Comparison of ENCODE assay signal across 16 cellular contexts in genomic region chr9:124037790-124038189, GRCh38. TPM values are rescaled to one million over a fixed set of nuclear protein-coding genes. Genes with fewer than 3 reads are reported as not detected.
A peak's percentile ranks its signal among the peaks of the same experiment; 100 is the strongest.
DNase-seq lines count a peak whose midpoint lies in the region; ATAC-seq and TF ChIP-seq lines count a peak whose summit lies in the region.
"Had no signal": no experiment of that assay in that cellular context is flagged by ENCODE, and none has a peak within 500 bp of the region (broad histone marks: within the 10 kb centered on the region; RNA-seq: fewer than 3 reads in every experiment).

No MANE protein-coding gene starts in this region.

- H3K27me3 ChIP-seq in H7 (ENCODE audit: control insufficient read depth, insufficient read depth, low read length), result peaks cover 35% of the 10 kb centered on the region
- H3K27me3 ChIP-seq in naive thymus-derived CD4-positive, alpha-beta T cell (ENCODE audit: control insufficient read depth in 2 of 2, insufficient read depth in 2 of 2, low read length in 2 of 2), result peaks cover 0 to 13% of the 10 kb centered on the region in 2 donors

- intact Hi-C loops in naive thymus-derived CD4-positive, alpha-beta T cell (cut with micrococcal nuclease), result no loop called here

- H3K27ac ChIP-seq in naive thymus-derived CD4-positive, alpha-beta T cell (ENCODE audit: low read depth, low read length), result no peak overlapping the region
- H3K27ac ChIP-seq: suprapubic skin had no signal

- CTCF ChIA-PET in naive thymus-derived CD4-positive, alpha-beta T cell (lab: Charles Lee), result no interaction called here

- DNase-seq in AG09309 (ENCODE audit: low read depth) (no peak), H7 (peak; percentile 76), iPS-NIHi7 (ENCODE audit: extremely low spot score) (peak; percentile 29)
- DNase-seq in stimulated activated CD4-positive, alpha-beta T cell treated with anti-CD3 and anti-CD28 coated beads, Interleukin-4, amount 100 ng/mL, for 1 hour, result no peak
- no peak for DNase-seq in activated CD4-positive, alpha-beta T cell treated with anti-CD3 and anti-CD28 coated beads for 4 hours
- no peak for DNase-seq in stimulated activated CD4-positive, alpha-beta T cell treated with anti-CD3 and anti-CD28 coated beads, Interleukin-12 subunit alpha, Interleukin-12 subunit beta, amount 100 ng/mL, for 4 hours
- DNase-seq in naive thymus-derived CD4-positive, alpha-beta T cell, result no peak
- DNase-seq: mucosa of descending colon, NCI-H1105, NCI-H510A, T-helper 1 cell had no signal

- H3K27ac Mint-ChIP-seq in naive thymus-derived CD4-positive, alpha-beta T cell, result no peak overlapping the region

- peaks cover 0 to 4% (median 0%) of the 10 kb centered on the region in 5 donors for H3K36me3 Mint-ChIP-seq in naive thymus-derived CD4-positive, alpha-beta T cell
- H3K36me3 Mint-ChIP-seq: CD14-positive monocyte had no signal

- TF ChIP-seq CTCF in AG09309 (IDR thresholded peaks at IDR 0.05; ENCODE audit: control insufficient read depth, insufficient read depth, low read depth, low read length, missing control alignments), result peak; percentile 35

- H3K36me3 ChIP-seq in H7 (replicated peaks; ENCODE audit: control insufficient read depth, insufficient read depth, low read length), result no peaks in the 10 kb centered on the region
- no peaks in the 10 kb centered on the region for H3K36me3 ChIP-seq in naive thymus-derived CD4-positive, alpha-beta T cell (ENCODE audit: control insufficient read depth in 2 of 3, insufficient read depth in 3 of 3, low read length in 3 of 3)
- H3K36me3 ChIP-seq: suprapubic skin had no signal

- POLR2A ChIA-PET in naive thymus-derived CD4-positive, alpha-beta T cell (lab: Charles Lee), result no interaction called here

- peak; percentile 41 for ATAC-seq in SK-N-SH treated with all-trans-retinoic acid at 6 μM for 48 hours
- ATAC-seq in naive thymus-derived CD4-positive, alpha-beta T cell, result no peak
- ATAC-seq: Panc1 had no signal

- no peaks in the 10 kb centered on the region for H3K9me3 ChIP-seq in naive thymus-derived CD4-positive, alpha-beta T cell (ENCODE audit: control insufficient read depth in 2 of 3, low read length in 3 of 3)
- H3K9me3 ChIP-seq: mucosa of descending colon, suprapubic skin had no signal

- peaks cover 0 to 5% of the 10 kb centered on the region in 2 donors for H3K4me1 ChIP-seq in naive thymus-derived CD4-positive, alpha-beta T cell (ENCODE audit: control insufficient read depth in 2 of 2, insufficient read depth in 2 of 2, low read length in 2 of 2)

- H3K4me3 Mint-ChIP-seq in naive thymus-derived CD4-positive, alpha-beta T cell, result no peak overlapping the region

- H3K27me3 Mint-ChIP-seq in naive thymus-derived CD4-positive, alpha-beta T cell, result peaks cover 63 to 88% (median 74%) of the 10 kb centered on the region in 5 donors

- H3K4me1 Mint-ChIP-seq in naive thymus-derived CD4-positive, alpha-beta T cell, result peaks cover 0 to 21% (median 8%) of the 10 kb centered on the region in 7 donors

- H3K4me3 ChIP-seq in AG09309 (ENCODE audit: control insufficient read depth, low read depth, low read length) (no peak overlapping the region), H7 (ENCODE audit: insufficient read depth, low read depth, low read length) (no peak overlapping the region)
- no peak overlapping the region for H3K4me3 ChIP-seq in naive thymus-derived CD4-positive, alpha-beta T cell (ENCODE audit: low read length)
- H3K4me3 ChIP-seq: mucosa of descending colon, suprapubic skin had no signal

- peaks cover 0 to 6% (median 0%) of the 10 kb centered on the region in 11 donors for H3K9me3 Mint-ChIP-seq in naive thymus-derived CD4-positive, alpha-beta T cell

TF ChIP-seq in SK-N-SH treated with all-trans-retinoic acid at 6 μM for 48 hours, 23 proteins besides CTCF, POLR2A, EP300 and RAD21:
- no peak for TF ChIP-seq ISL1 (CRISPR knock-in tag; IDR thresholded peaks at IDR 0.05)
- TF ChIP-seq PPARA (CRISPR knock-in tag; IDR thresholded peaks at IDR 0.05; ENCODE audit: borderline replicate concordance), result no peak
- TF ChIP-seq TOX (CRISPR knock-in tag; IDR thresholded peaks at IDR 0.05; ENCODE audit: borderline replicate concordance), result no peak
- no peak for TF ChIP-seq ESRRG (CRISPR knock-in tag; IDR thresholded peaks at IDR 0.05)

RNA-seq across cellular contexts. Expression of gene LHX2, which starts 26.2 kb away (rescaled TPM):
- 0.33 and 0.87 TPM in 2 replicates for total RNA-seq in H7 (2014; rRNA removed; shearing (Covaris generic))
- total RNA-seq in naive thymus-derived CD4-positive, alpha-beta T cell, result not detected
- not detected for polyA plus RNA-seq in naive thymus-derived CD4-positive, alpha-beta T cell
- total RNA-seq: endothelial cell of umbilical vein, mucosa of descending colon had no signal
- polyA plus RNA-seq: CD14-positive monocyte, endothelial cell of umbilical vein had no signal

Comparison
In these comparisons a context has a peak if more than half of its experiments do, and no peak if none do; other contexts are left out.
1. DNase-seq: peak in H7 (single experiment) and iPS-NIHi7 (single experiment); none in AG09309 (single experiment), stimulated activated CD4-positive, alpha-beta T cell treated with anti-CD3 and anti-CD28 coated beads, Interleukin-4, amount 100 ng/mL, for 1 hour (single experiment), activated CD4-positive, alpha-beta T cell treated with anti-CD3 and anti-CD28 coated beads for 4 hours (0 of 2), stimulated activated CD4-positive, alpha-beta T cell treated with anti-CD3 and anti-CD28 coated beads, Interleukin-12 subunit alpha, Interleukin-12 subunit beta, amount 100 ng/mL, for 4 hours (single experiment) and naive thymus-derived CD4-positive, alpha-beta T cell (0 of 9).